Comparison of ENCODE assay signal across 15 cellular contexts in genomic region chr14:104792101-104792884, GRCh38. TPM values are rescaled to one million over a fixed set of nuclear protein-coding genes. Genes with fewer than 3 reads are reported as not detected.
DNase-seq lines count a peak whose midpoint lies in the region; ATAC-seq and TF ChIP-seq lines count a peak whose summit lies in the region.
"Had no signal": no experiment of that assay in that cellular context is flagged by ENCODE, and none has a peak within 500 bp of the region (broad histone marks: within the 10 kb centered on the region; RNA-seq: fewer than 3 reads in every experiment).

No MANE protein-coding gene starts in this region.

- POLR2A ChIA-PET in CD8-positive, alpha-beta T cell (lab: Charles Lee) = interaction anchor here (1.1 to 1.3 kb wide), 2 partner anchors 8 kb away, joined by 3 read pairs; partner anchors contain the start of gene ZBTB42
- POLR2A ChIA-PET in activated CD4-positive, alpha-beta memory T cell treated with anti-CD3 and anti-CD28 coated beads, Interleukin-2, amount 10 ng/mL, durations not matched to agents 7 days and 5 days (lab: Charles Lee) = interaction anchor here (0.8 to 1.0 kb wide), 2 partner anchors 12 to 40 kb away, joined by 3 read pairs; no protein-coding TSS in a partner anchor

- H3K27ac Mint-ChIP-seq in CD8-positive, alpha-beta T cell = no peak overlapping the region
- H3K27ac Mint-ChIP-seq in osteocyte (ENCODE audit: unreplicated experiment) = peak overlapping the region; percentile 85
- H3K27ac Mint-ChIP-seq in activated CD4-positive, alpha-beta memory T cell treated with anti-CD3 and anti-CD28 coated beads, Interleukin-2, amount 10 ng/mL, durations not matched to agents 7 days and 5 days = no peak overlapping the region
- H3K27ac Mint-ChIP-seq: activated CD4-positive, alpha-beta memory T cell treated with anti-CD3 and anti-CD28 coated beads for 36 hours; activated naive CD4-positive, alpha-beta T cell treated with anti-CD3 and anti-CD28 coated beads, Interleukin-2, amount 10 ng/mL, durations not matched to agents 7 days and 5 days; stimulated activated naive CD8-positive, alpha-beta T cell treated with anti-CD3 and anti-CD28 coated beads, Interleukin-15, Interleukin-2, amounts not matched to agents 100 ng/mL and 50 ng/mL, for 24 hours had no signal

- no peaks in the 10 kb centered on the region for H3K9me3 ChIP-seq in CD8-positive, alpha-beta T cell (ENCODE audit: low read length)
- no peaks in the 10 kb centered on the region for H3K9me3 ChIP-seq in NT2/D1 (ENCODE audit: insufficient read depth, low read length)

- H3K4me1 Mint-ChIP-seq in CD8-positive, alpha-beta T cell (ENCODE audit: low read depth) = peaks cover 41% of the 10 kb centered on the region
- H3K4me1 Mint-ChIP-seq in osteocyte (ENCODE audit: unreplicated experiment) = peaks cover 34% of the 10 kb centered on the region
- peaks cover 38% of the 10 kb centered on the region for H3K4me1 Mint-ChIP-seq in activated CD4-positive, alpha-beta memory T cell treated with anti-CD3 and anti-CD28 coated beads, Interleukin-2, amount 10 ng/mL, durations not matched to agents 7 days and 5 days

- DNase-seq in CD8-positive, alpha-beta T cell = no peak
- DNase-seq in NT2/D1 (ENCODE audit: low read depth, low spot score) = no peak
- DNase-seq in fibroblast of gingiva (ENCODE audit: low read depth) = peak; percentile 14
- DNase-seq in osteocyte (ENCODE audit: extremely low spot score, unreplicated experiment) = no peak
- no peak for DNase-seq in activated CD4-positive, alpha-beta memory T cell treated with anti-CD3 and anti-CD28 coated beads, Interleukin-2, amount 10 ng/mL, durations not matched to agents 7 days and 5 days
- DNase-seq in LoVo (ENCODE audit: low spot score) = no peak
- no peak for DNase-seq in DMS53 (lab: John Stamatoyannopoulos, UW)
- DNase-seq: activated CD4-positive, alpha-beta memory T cell treated with anti-CD3 and anti-CD28 coated beads for 36 hours; activated naive CD4-positive, alpha-beta T cell treated with anti-CD3 and anti-CD28 coated beads, Interleukin-2, amount 10 ng/mL, durations not matched to agents 7 days and 5 days; CD8-positive, alpha-beta memory T cell; foreskin fibroblast; stimulated activated CD4-positive, alpha-beta T cell treated with anti-CD3 and anti-CD28 coated beads, Interleukin-4, amount 100 ng/mL, for 1 hour; SW 1271 had no signal

- intact Hi-C loops in CD8-positive, alpha-beta T cell (cut with DNase I, micrococcal nuclease) = loop anchor here in 1 of 2 experiments (10.0 kb wide), 1 partner anchor 453 kb away; the partner anchor contains the start of gene BTBD6

- no peak overlapping the region for H3K27ac ChIP-seq in CD8-positive, alpha-beta T cell (ENCODE audit: low read depth, low read length)

- H3K36me3 Mint-ChIP-seq in CD8-positive, alpha-beta T cell = peaks cover 20% of the 10 kb centered on the region
- peaks cover 2% of the 10 kb centered on the region for H3K36me3 Mint-ChIP-seq in osteocyte (ENCODE audit: unreplicated experiment)
- peaks cover 4% of the 10 kb centered on the region for H3K36me3 Mint-ChIP-seq in activated CD4-positive, alpha-beta memory T cell treated with anti-CD3 and anti-CD28 coated beads, Interleukin-2, amount 10 ng/mL, durations not matched to agents 7 days and 5 days (ENCODE audit: low read depth)
- H3K36me3 Mint-ChIP-seq: activated CD4-positive, alpha-beta memory T cell treated with anti-CD3 and anti-CD28 coated beads for 36 hours had no signal

- no peaks in the 10 kb centered on the region for H3K27me3 ChIP-seq in CD8-positive, alpha-beta T cell (ENCODE audit: insufficient read depth, low read length)
- H3K27me3 ChIP-seq in NT2/D1 (ENCODE audit: insufficient read depth, insufficient read length) = peaks cover 2% of the 10 kb centered on the region

- peak overlapping the region; percentile 22 for H3K4me3 Mint-ChIP-seq in CD8-positive, alpha-beta T cell
- peak overlapping the region; percentile 22 for H3K4me3 Mint-ChIP-seq in osteocyte (ENCODE audit: unreplicated experiment)
- H3K4me3 Mint-ChIP-seq in activated CD4-positive, alpha-beta memory T cell treated with anti-CD3 and anti-CD28 coated beads, Interleukin-2, amount 10 ng/mL, durations not matched to agents 7 days and 5 days = no peak overlapping the region
- H3K4me3 Mint-ChIP-seq: activated CD4-positive, alpha-beta memory T cell treated with anti-CD3 and anti-CD28 coated beads for 36 hours; activated naive CD4-positive, alpha-beta T cell treated with anti-CD3 and anti-CD28 coated beads, Interleukin-2, amount 10 ng/mL, durations not matched to agents 7 days and 5 days; stimulated activated naive CD8-positive, alpha-beta T cell treated with anti-CD3 and anti-CD28 coated beads, Interleukin-15, Interleukin-2, amounts not matched to agents 100 ng/mL and 50 ng/mL, for 24 hours had no signal

- H3K4me3 ChIP-seq in CD8-positive, alpha-beta T cell (ENCODE audit: low read depth, low read length) = no peak overlapping the region
- no peak overlapping the region for H3K4me3 ChIP-seq in NT2/D1 (ENCODE audit: insufficient read length, low read depth)

- no peak for ATAC-seq in CD8-positive, alpha-beta T cell
- no peak for ATAC-seq in GM21423 (IDR thresholded peaks at IDR 0.05; ENCODE audit: unreplicated experiment)

- no peak for TF ChIP-seq CTCF in CD8-positive, alpha-beta T cell (IDR thresholded peaks at IDR 0.05)
- no peak for TF ChIP-seq CTCF in osteocyte (IDR thresholded peaks at IDR 0.05)

- no peaks in the 10 kb centered on the region for H3K36me3 ChIP-seq in CD8-positive, alpha-beta T cell (ENCODE audit: insufficient read depth, low read length)
- peaks cover 55% of the 10 kb centered on the region for H3K36me3 ChIP-seq in NT2/D1 (ENCODE audit: insufficient read depth, insufficient read length, low read length)

- H3K9me3 Mint-ChIP-seq in CD8-positive, alpha-beta T cell = no peaks in the 10 kb centered on the region
- no peaks in the 10 kb centered on the region for H3K9me3 Mint-ChIP-seq in osteocyte (ENCODE audit: unreplicated experiment)
- H3K9me3 Mint-ChIP-seq in activated CD4-positive, alpha-beta memory T cell treated with anti-CD3 and anti-CD28 coated beads, Interleukin-2, amount 10 ng/mL, durations not matched to agents 7 days and 5 days = no peaks in the 10 kb centered on the region
- H3K9me3 Mint-ChIP-seq: activated CD4-positive, alpha-beta memory T cell treated with anti-CD3 and anti-CD28 coated beads for 36 hours; activated naive CD4-positive, alpha-beta T cell treated with anti-CD3 and anti-CD28 coated beads, Interleukin-2, amount 10 ng/mL, durations not matched to agents 7 days and 5 days; CD8-positive, alpha-beta memory T cell; stimulated activated naive CD8-positive, alpha-beta T cell treated with anti-CD3 and anti-CD28 coated beads, Interleukin-15, Interleukin-2, amounts not matched to agents 100 ng/mL and 50 ng/mL, for 24 hours had no signal

- CTCF ChIA-PET in CD8-positive, alpha-beta T cell (lab: Charles Lee) = interaction anchor here (1.0 to 1.1 kb wide), 2 partner anchors 17 to 34 kb away, joined by 3 to 4 read pairs; no protein-coding TSS in a partner anchor
- CTCF ChIA-PET in activated CD4-positive, alpha-beta memory T cell treated with anti-CD3 and anti-CD28 coated beads, Interleukin-2, amount 10 ng/mL, durations not matched to agents 7 days and 5 days (lab: Charles Lee) = no interaction called here

- H3K9ac ChIP-seq in NT2/D1 (ENCODE audit: insufficient read length, low read depth) = peak overlapping the region; percentile 5

- peaks cover 45% of the 10 kb centered on the region for H3K4me1 ChIP-seq in CD8-positive, alpha-beta T cell (ENCODE audit: insufficient read depth, low read length)
- H3K4me1 ChIP-seq in NT2/D1 (ENCODE audit: insufficient read depth, insufficient read length) = peaks cover 26% of the 10 kb centered on the region

- H3K27me3 Mint-ChIP-seq in CD8-positive, alpha-beta T cell (ENCODE audit: low read depth) = no peaks in the 10 kb centered on the region
- no peaks in the 10 kb centered on the region for H3K27me3 Mint-ChIP-seq in osteocyte (ENCODE audit: unreplicated experiment)
- H3K27me3 Mint-ChIP-seq in activated CD4-positive, alpha-beta memory T cell treated with anti-CD3 and anti-CD28 coated beads, Interleukin-2, amount 10 ng/mL, durations not matched to agents 7 days and 5 days = peaks cover under 1% of the 10 kb centered on the region
- H3K27me3 Mint-ChIP-seq: activated CD4-positive, alpha-beta memory T cell treated with anti-CD3 and anti-CD28 coated beads for 36 hours; CD8-positive, alpha-beta memory T cell; stimulated activated naive CD8-positive, alpha-beta T cell treated with anti-CD3 and anti-CD28 coated beads, Interleukin-15, Interleukin-2, amounts not matched to agents 100 ng/mL and 50 ng/mL, for 24 hours had no signal

RNA-seq across cellular contexts. Expression of gene AKT1, which starts 3.3 kb away (rescaled TPM):
- total RNA-seq in CD8-positive, alpha-beta T cell = 10 to 100 TPM; 65.7 to 67.7 TPM
- 157 and 160 TPM in 2 replicates for total RNA-seq in osteocyte
- 100 to 1,000 TPM; 157 to 162 TPM for total RNA-seq in activated CD4-positive, alpha-beta memory T cell treated with anti-CD3 and anti-CD28 coated beads, Interleukin-2, amount 10 ng/mL, durations not matched to agents 7 days and 5 days

RNA-seq across cellular contexts. Expression of gene ZBTB42, which starts 8.6 kb away (rescaled TPM):
- total RNA-seq in CD8-positive, alpha-beta T cell = 1 to 10 TPM; 2.0 to 2.3 TPM
- total RNA-seq in osteocyte = 2.7 and 3.1 TPM in 2 replicates
- 1 to 10 TPM; 4.9 to 5.5 TPM for total RNA-seq in activated CD4-positive, alpha-beta memory T cell treated with anti-CD3 and anti-CD28 coated beads, Interleukin-2, amount 10 ng/mL, durations not matched to agents 7 days and 5 days

RNA-seq across cellular contexts. Expression of gene SIVA1, which starts 39.3 kb away (rescaled TPM):
- 100 to 1,000 TPM; 104 to 115 TPM for total RNA-seq in CD8-positive, alpha-beta T cell
- 50.1 and 52.3 TPM in 2 replicates for total RNA-seq in osteocyte
- 10 to 100 TPM; 87.0 to 96.2 TPM for total RNA-seq in activated CD4-positive, alpha-beta memory T cell treated with anti-CD3 and anti-CD28 coated beads, Interleukin-2, amount 10 ng/mL, durations not matched to agents 7 days and 5 days
